ENCODE assay signal across 1 cellular context in the genomic region with DNA sequence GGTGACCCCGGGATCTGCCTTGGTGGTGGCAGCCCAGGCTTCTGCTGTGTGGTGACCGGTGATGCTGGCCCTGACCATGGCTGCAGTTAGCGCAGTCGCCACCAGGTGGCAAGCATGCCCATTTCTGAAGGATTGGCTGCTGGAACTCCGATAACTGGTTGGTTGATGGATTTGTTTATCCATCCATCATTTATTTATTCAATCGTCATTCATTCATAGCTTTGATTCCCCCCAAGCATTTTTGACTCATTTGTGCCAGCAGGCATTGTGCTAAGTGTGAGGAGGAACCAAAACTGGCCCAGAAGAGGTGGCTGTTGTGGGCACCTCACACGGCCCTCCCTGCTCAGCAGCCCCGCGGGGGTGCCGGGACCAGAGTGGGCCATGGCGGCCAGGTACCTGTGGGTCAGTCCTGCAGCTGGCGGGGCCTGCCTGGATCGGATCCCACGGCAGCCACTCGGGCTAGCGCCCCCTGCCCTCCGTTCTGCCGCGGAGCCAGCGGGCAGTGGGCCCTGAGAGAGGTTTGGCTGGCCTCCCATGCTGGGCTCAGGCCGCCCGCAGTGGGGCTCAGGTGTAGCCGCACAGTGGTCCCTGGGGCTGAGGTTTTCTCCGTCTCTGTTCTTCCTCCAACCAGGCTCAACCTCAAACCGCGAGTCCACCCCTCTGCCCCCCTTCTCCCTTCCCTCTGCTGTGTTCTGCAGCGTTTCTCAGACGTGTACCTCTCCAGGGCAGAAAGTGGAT.
TF ChIP-seq lines count a peak whose summit lies in the region.

No MANE protein-coding gene starts in this region.

TF ChIP-seq in liver, 16 proteins besides CTCF, POLR2A, EP300 and RAD21 (continued from another document):
- no peak for TF ChIP-seq EGR1 (IDR thresholded peaks at IDR 0.05; ENCODE audit: low read depth in 2 of 2)
- TF ChIP-seq RXRA (IDR thresholded peaks at IDR 0.05): no peak
- TF ChIP-seq TAF1 (conservative IDR thresholded peaks at IDR 0.05): no peak
- TF ChIP-seq JUND (IDR thresholded peaks at IDR 0.05): no peak
- TF ChIP-seq NR2F2 (IDR thresholded peaks at IDR 0.05): no peak
